19 cellular contexts compared by ENCODE assay signal in genomic region chr7:33639552-33640197, GRCh38.
A peak's percentile ranks its signal among the peaks of the same experiment; 100 is the strongest.
DNase-seq lines count a peak whose midpoint lies in the region; ATAC-seq and TF ChIP-seq lines count a peak whose summit lies in the region.
"Had no signal": no experiment of that assay in that cellular context is flagged by ENCODE, and none has a peak within 500 bp of the region (broad histone marks: within the 10 kb centered on the region; RNA-seq: fewer than 3 reads in every experiment).

No MANE protein-coding gene starts in this region.

- H3K4me3 ChIP-seq in fibroblast of mammary gland (ENCODE audit: control insufficient read depth, low read depth, low read length), result no peak overlapping the region
- H3K4me3 ChIP-seq: PC-9, SJSA1, thyroid gland had no signal

- peak overlapping the region; percentile 55 for H3K4me3 Mint-ChIP-seq in natural killer cell treated with Interleukin-12 subunit alpha and Interleukin-12 subunit beta and Interleukin-15 and Interleukin-18, amount 100 ng/mL, for 72 hours
- H3K4me3 Mint-ChIP-seq: activated CD8-positive, alpha-beta T cell treated with anti-CD3 and anti-CD28 coated beads, Interleukin-2, amount 10 ng/mL, durations not matched to agents 7 days and 5 days; activated naive CD4-positive, alpha-beta T cell treated with anti-CD3 and anti-CD28 coated beads for 36 hours; activated T-cell treated with anti-CD3 and anti-CD28 coated beads, Interleukin-2, amount 50 U/mL, for 4 hours; WTC11 had no signal

- DNase-seq in AG20443 (ENCODE audit: low spot score), result peak; percentile 63
- peak; percentile 78 for DNase-seq in NCI-H146 (lab: John Stamatoyannopoulos, UW)
- peak; percentile 82 for DNase-seq in fibroblast of mammary gland (ENCODE audit: low read depth)
- no peak for DNase-seq in natural killer cell treated with Interleukin-12 subunit alpha and Interleukin-12 subunit beta and Interleukin-15 and Interleukin-18, amount 100 ng/mL, for 72 hours (ENCODE audit: low spot score)
- no peak for DNase-seq in substantia nigra (lab: John Stamatoyannopoulos, UW)
- no peak for DNase-seq in iPS-NIHi7 (ENCODE audit: extremely low spot score)
- no peak for DNase-seq in NCI-H1092 (lab: John Stamatoyannopoulos, UW)
- DNase-seq: activated CD8-positive, alpha-beta T cell treated with anti-CD3 and anti-CD28 coated beads, Interleukin-2, amount 10 ng/mL, durations not matched to agents 7 days and 5 days; activated naive CD4-positive, alpha-beta T cell treated with anti-CD3 and anti-CD28 coated beads for 36 hours; activated T-cell treated with anti-CD3 and anti-CD28 coated beads, Interleukin-2, amount 50 U/mL, for 4 hours; Karpas-422; left cardiac atrium; NCI-H1417; NCI-H748 treated with DMSO at 0.1 percent for 48 hours; PC-9; thyroid gland had no signal

- ATAC-seq in natural killer cell treated with Interleukin-12 subunit alpha and Interleukin-12 subunit beta and Interleukin-15 and Interleukin-18, amount 100 ng/mL, for 72 hours, result peak in 1 of 2 donors; percentile 67
- ATAC-seq in activated CD4-positive, CD25-positive, alpha-beta regulatory T cell treated with anti-CD3 and anti-CD28 coated beads, Interleukin-2, amount 50 U/mL, for 24 hours, result no peak
- ATAC-seq: activated CD8-positive, alpha-beta T cell treated with anti-CD3 and anti-CD28 coated beads, Interleukin-2, amount 10 ng/mL, durations not matched to agents 7 days and 5 days; activated T-cell treated with anti-CD3 and anti-CD28 coated beads, Interleukin-2, amount 50 U/mL, for 4 hours; WTC11 had no signal

- H3K27ac Mint-ChIP-seq in natural killer cell treated with Interleukin-12 subunit alpha and Interleukin-12 subunit beta and Interleukin-15 and Interleukin-18, amount 100 ng/mL, for 72 hours, result peak overlapping the region; percentile 45 to 85
- H3K27ac Mint-ChIP-seq: activated CD8-positive, alpha-beta T cell treated with anti-CD3 and anti-CD28 coated beads, Interleukin-2, amount 10 ng/mL, durations not matched to agents 7 days and 5 days; activated naive CD4-positive, alpha-beta T cell treated with anti-CD3 and anti-CD28 coated beads for 36 hours; WTC11 had no signal

- H3K36me3 Mint-ChIP-seq in natural killer cell treated with Interleukin-12 subunit alpha and Interleukin-12 subunit beta and Interleukin-15 and Interleukin-18, amount 100 ng/mL, for 72 hours, result no peaks in the 10 kb centered on the region
- H3K36me3 Mint-ChIP-seq: WTC11 had no signal

- peaks cover 34 to 36% of the 10 kb centered on the region in 2 donors for H3K4me1 Mint-ChIP-seq in natural killer cell treated with Interleukin-12 subunit alpha and Interleukin-12 subunit beta and Interleukin-15 and Interleukin-18, amount 100 ng/mL, for 72 hours (ENCODE audit: low read depth in 2 of 2)
- H3K4me1 Mint-ChIP-seq: WTC11 had no signal

- no peak overlapping the region for H3K27ac ChIP-seq in substantia nigra (ENCODE audit: low read depth, low read length, poor library complexity, severe bottlenecking)
- H3K27ac ChIP-seq: PC-9, SJSA1, thyroid gland had no signal

- no peaks in the 10 kb centered on the region for H3K27me3 Mint-ChIP-seq in natural killer cell treated with Interleukin-12 subunit alpha and Interleukin-12 subunit beta and Interleukin-15 and Interleukin-18, amount 100 ng/mL, for 72 hours

- TF ChIP-seq CTCF in fibroblast of mammary gland (conservative IDR thresholded peaks at IDR 0.05; ENCODE audit: control insufficient read depth, insufficient read depth, low read depth, low read length), result no peak

- H3K9me3 Mint-ChIP-seq in natural killer cell treated with Interleukin-12 subunit alpha and Interleukin-12 subunit beta and Interleukin-15 and Interleukin-18, amount 100 ng/mL, for 72 hours, result peaks cover 6% of the 10 kb centered on the region
- H3K9me3 Mint-ChIP-seq: activated naive CD4-positive, alpha-beta T cell treated with anti-CD3 and anti-CD28 coated beads for 36 hours; activated T-cell treated with anti-CD3 and anti-CD28 coated beads, Interleukin-2, amount 50 U/mL, for 4 hours; WTC11 had no signal

Comparison
In these comparisons a context has a peak if more than half of its experiments do, and no peak if none do; other contexts are left out.
1. DNase-seq: peak in AG20443 (single experiment), NCI-H146 (single experiment) and fibroblast of mammary gland (single experiment); none in natural killer cell treated with Interleukin-12 subunit alpha and Interleukin-12 subunit beta and Interleukin-15 and Interleukin-18, amount 100 ng/mL, for 72 hours (single experiment), substantia nigra (0 of 49), iPS-NIHi7 (single experiment) and NCI-H1092 (single experiment).